Comparison of ENCODE assay signal across 1 cellular context in the genomic region with DNA sequence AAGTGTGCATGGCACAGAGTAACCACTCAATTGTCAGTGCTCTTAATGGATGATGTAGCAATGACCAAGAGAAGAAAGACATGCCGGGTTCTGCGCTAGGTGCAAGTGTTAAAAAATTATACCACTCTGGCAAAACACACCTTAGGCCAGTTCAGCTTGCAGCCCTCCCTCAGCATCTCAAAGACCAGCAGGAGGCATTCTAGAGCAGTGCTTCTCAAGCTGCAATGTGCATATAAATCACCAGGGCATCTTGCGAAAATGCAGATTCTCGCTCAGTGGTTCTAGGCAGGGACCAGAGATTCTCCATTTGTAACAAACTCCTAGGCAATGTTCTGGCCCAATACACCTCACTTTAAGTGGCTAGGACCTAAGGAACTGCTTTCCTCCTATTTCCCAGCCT.
TF ChIP-seq lines count a peak whose summit lies in the region.

No MANE protein-coding gene starts in this region.

TF ChIP-seq in GM23338, 12 proteins besides CTCF, POLR2A, EP300 and RAD21 (continued from another document):
- TF ChIP-seq ZNF462 (CRISPR knock-in tag; IDR thresholded peaks at IDR 0.05) (no peak), CREB1 (CRISPR knock-in tag; IDR thresholded peaks at IDR 0.05; ENCODE audit: low read depth) (no peak), ZNF114 (CRISPR knock-in tag; IDR thresholded peaks at IDR 0.05) (no peak), JUNB (IDR thresholded peaks at IDR 0.05; ENCODE audit: unreplicated experiment) (no peak), NANOG (IDR thresholded peaks at IDR 0.05; ENCODE audit: borderline replicate concordance) (no peak), ZNF331 (CRISPR knock-in tag; IDR thresholded peaks at IDR 0.05; ENCODE audit: low read depth) (no peak), EZH2 (IDR thresholded peaks at IDR 0.05; ENCODE audit: low read depth, unreplicated experiment) (no peak)
- TF ChIP-seq, protein P1, sequence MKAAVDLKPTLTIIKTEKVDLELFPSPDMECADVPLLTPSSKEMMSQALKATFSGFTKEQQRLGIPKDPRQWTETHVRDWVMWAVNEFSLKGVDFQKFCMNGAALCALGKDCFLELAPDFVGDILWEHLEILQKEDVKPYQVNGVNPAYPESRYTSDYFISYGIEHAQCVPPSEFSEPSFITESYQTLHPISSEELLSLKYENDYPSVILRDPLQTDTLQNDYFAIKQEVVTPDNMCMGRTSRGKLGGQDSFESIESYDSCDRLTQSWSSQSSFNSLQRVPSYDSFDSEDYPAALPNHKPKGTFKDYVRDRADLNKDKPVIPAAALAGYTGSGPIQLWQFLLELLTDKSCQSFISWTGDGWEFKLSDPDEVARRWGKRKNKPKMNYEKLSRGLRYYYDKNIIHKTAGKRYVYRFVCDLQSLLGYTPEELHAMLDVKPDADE (IDR thresholded peaks at IDR 0.05) = no peak
- TF ChIP-seq, protein P2, sequence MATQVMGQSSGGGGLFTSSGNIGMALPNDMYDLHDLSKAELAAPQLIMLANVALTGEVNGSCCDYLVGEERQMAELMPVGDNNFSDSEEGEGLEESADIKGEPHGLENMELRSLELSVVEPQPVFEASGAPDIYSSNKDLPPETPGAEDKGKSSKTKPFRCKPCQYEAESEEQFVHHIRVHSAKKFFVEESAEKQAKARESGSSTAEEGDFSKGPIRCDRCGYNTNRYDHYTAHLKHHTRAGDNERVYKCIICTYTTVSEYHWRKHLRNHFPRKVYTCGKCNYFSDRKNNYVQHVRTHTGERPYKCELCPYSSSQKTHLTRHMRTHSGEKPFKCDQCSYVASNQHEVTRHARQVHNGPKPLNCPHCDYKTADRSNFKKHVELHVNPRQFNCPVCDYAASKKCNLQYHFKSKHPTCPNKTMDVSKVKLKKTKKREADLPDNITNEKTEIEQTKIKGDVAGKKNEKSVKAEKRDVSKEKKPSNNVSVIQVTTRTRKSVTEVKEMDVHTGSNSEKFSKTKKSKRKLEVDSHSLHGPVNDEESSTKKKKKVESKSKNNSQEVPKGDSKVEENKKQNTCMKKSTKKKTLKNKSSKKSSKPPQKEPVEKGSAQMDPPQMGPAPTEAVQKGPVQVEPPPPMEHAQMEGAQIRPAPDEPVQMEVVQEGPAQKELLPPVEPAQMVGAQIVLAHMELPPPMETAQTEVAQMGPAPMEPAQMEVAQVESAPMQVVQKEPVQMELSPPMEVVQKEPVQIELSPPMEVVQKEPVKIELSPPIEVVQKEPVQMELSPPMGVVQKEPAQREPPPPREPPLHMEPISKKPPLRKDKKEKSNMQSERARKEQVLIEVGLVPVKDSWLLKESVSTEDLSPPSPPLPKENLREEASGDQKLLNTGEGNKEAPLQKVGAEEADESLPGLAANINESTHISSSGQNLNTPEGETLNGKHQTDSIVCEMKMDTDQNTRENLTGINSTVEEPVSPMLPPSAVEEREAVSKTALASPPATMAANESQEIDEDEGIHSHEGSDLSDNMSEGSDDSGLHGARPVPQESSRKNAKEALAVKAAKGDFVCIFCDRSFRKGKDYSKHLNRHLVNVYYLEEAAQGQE (IDR thresholded peaks at IDR 0.05; ENCODE audit: unreplicated experiment) = no peak
